In the genomic region with DNA sequence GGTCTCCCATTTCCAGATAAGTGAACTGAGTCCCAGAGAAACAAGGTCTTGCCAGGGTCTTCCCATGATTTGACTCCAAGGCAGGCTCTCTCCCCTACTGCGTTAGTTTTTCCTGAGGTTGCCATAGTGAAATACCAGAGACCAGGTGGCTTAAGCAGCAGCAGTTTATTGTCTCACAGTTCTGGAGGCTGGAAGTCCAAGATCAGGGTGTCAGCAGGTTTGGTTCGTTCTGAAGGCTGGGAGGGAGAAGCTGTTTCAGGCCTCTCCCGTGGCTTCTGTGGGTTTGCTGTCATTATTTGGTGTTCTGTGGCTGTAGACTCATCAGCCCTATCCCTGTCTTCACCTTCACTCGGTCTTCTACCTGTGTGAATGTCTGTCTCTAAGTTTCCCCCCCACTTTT, we compare ENCODE assay signal across 23 cellular contexts.
DNase-seq lines count a peak whose midpoint lies in the region; ATAC-seq and TF ChIP-seq lines count a peak whose summit lies in the region.
"Had no signal": no experiment of that assay in that cellular context is flagged by ENCODE, and none has a peak within 500 bp of the region (broad histone marks: within the 10 kb centered on the region; RNA-seq: fewer than 3 reads in every experiment).

No MANE protein-coding gene starts in this region.

- H3K36me3 ChIP-seq in cardiac muscle cell = no peaks in the 10 kb centered on the region
- no peaks in the 10 kb centered on the region for H3K36me3 ChIP-seq in HEK293 (ENCODE audit: control insufficient read depth in 2 of 2, insufficient read depth in 1 of 2, low read length in 2 of 2)
- peaks cover 1% of the 10 kb centered on the region for H3K36me3 ChIP-seq in fibroblast of lung (ENCODE audit: control insufficient read depth, insufficient read depth, low read length)
- H3K36me3 ChIP-seq in osteoblast (ENCODE audit: insufficient read depth, low read length) = no peaks in the 10 kb centered on the region
- H3K36me3 ChIP-seq: BLaER1 had no signal

- H3K4me1 Mint-ChIP-seq in activated naive CD4-positive, alpha-beta T cell treated with anti-CD3 and anti-CD28 coated beads, Interleukin-2, amount 10 ng/mL, durations not matched to agents 7 days and 5 days = peaks cover 29% of the 10 kb centered on the region

- H3K27ac ChIP-seq in cardiac muscle cell (peak overlapping the region; percentile 61), HEK293 (ENCODE audit: extremely low read depth, low read depth, low read length) (no peak overlapping the region), fibroblast of lung (ENCODE audit: insufficient read depth, low read length) (peak overlapping the region; percentile 73), osteoblast (ENCODE audit: low read depth, low read length) (no peak overlapping the region)
- H3K27ac ChIP-seq: 22Rv1, BLaER1, HL-60 had no signal

- H3K9me3 Mint-ChIP-seq in activated naive CD4-positive, alpha-beta T cell treated with anti-CD3 and anti-CD28 coated beads, Interleukin-2, amount 10 ng/mL, durations not matched to agents 7 days and 5 days = no peaks in the 10 kb centered on the region

- POLR2A ChIA-PET in HEK293 (lab: Yijun Ruan, JAX) = no interaction called here

- DNase-seq in cardiac muscle cell (ENCODE audit: low read depth in 1 of 2, low spot score in 1 of 2) (no peak), Right ventricle myocardium superior (no peak), fibroblast of lung (ENCODE audit: low read depth in 2 of 2) (no peak), osteoblast (ENCODE audit: insufficient read length, low spot score, missing footprints) (peak; percentile 34), GF-D8 (lab: John Stamatoyannopoulos, UW) (no peak)
- DNase-seq in activated naive CD4-positive, alpha-beta T cell treated with anti-CD3 and anti-CD28 coated beads, Interleukin-2, amount 10 ng/mL, durations not matched to agents 7 days and 5 days = no peak
- DNase-seq: ACHN; CD4-positive, CD25-positive, alpha-beta regulatory T cell; DMS153; DND-41; NCI-H1092; NCI-H1417 treated with DMSO at 0.1 percent for 48 hours; NCI-H1694 treated with DMSO at 0.1 percent for 48 hours; NCI-H2081; NCI-H2227 treated with DMSO at 0.1 percent for 48 hours; NCI-H526 treated with DMSO at 0.1 percent for 48 hours; RPMI8226; SHP77 treated with DMSO at 0.1 percent for 48 hours had no signal

- H3K9me3 ChIP-seq in cardiac muscle cell (ENCODE audit: low read depth) (no peaks in the 10 kb centered on the region), HEK293 (ENCODE audit: control insufficient read depth, insufficient read depth, low read depth, low read length) (no peaks in the 10 kb centered on the region), fibroblast of lung (ENCODE audit: control insufficient read depth, insufficient read depth, low read depth, low read length) (no peaks in the 10 kb centered on the region), osteoblast (ENCODE audit: low read depth, low read length) (no peaks in the 10 kb centered on the region)
- H3K9me3 ChIP-seq: BLaER1 had no signal

- H3K36me3 Mint-ChIP-seq in activated naive CD4-positive, alpha-beta T cell treated with anti-CD3 and anti-CD28 coated beads, Interleukin-2, amount 10 ng/mL, durations not matched to agents 7 days and 5 days = peaks cover 35% of the 10 kb centered on the region

- H4K20me1 ChIP-seq in fibroblast of lung (ENCODE audit: control insufficient read depth, extremely low read depth, insufficient read depth, low read length) (no peaks in the 10 kb centered on the region), osteoblast (ENCODE audit: insufficient read depth, low read length) (peaks cover 2% of the 10 kb centered on the region)
- H4K20me1 ChIP-seq: BLaER1 had no signal

- H2AFZ ChIP-seq in fibroblast of lung (ENCODE audit: low read length) (no peak overlapping the region), osteoblast (ENCODE audit: low read length) (no peak overlapping the region)

- no peak overlapping the region for H3K4me3 Mint-ChIP-seq in activated naive CD4-positive, alpha-beta T cell treated with anti-CD3 and anti-CD28 coated beads, Interleukin-2, amount 10 ng/mL, durations not matched to agents 7 days and 5 days
- H3K4me3 Mint-ChIP-seq: CD4-positive, CD25-positive, alpha-beta regulatory T cell had no signal

- no peak overlapping the region for H3K4me3 ChIP-seq in cardiac muscle cell
- no peak overlapping the region for H3K4me3 ChIP-seq in HEK293 (ENCODE audit: low read depth, low read length)
- no peak overlapping the region for H3K4me3 ChIP-seq in fibroblast of lung (replicated peaks in 1 of 4; ENCODE audit: control extremely low read depth in 1 of 4, insufficient read depth in 1 of 4, low read depth in 3 of 4, low read length in 4 of 4)
- no peak overlapping the region for H3K4me3 ChIP-seq in osteoblast (ENCODE audit: insufficient read depth, low read length)
- H3K4me3 ChIP-seq: BLaER1 had no signal

- H3K9ac ChIP-seq in fibroblast of lung (ENCODE audit: insufficient read depth, low read length) = no peak overlapping the region
- H3K9ac ChIP-seq: BLaER1 had no signal

- H3K27me3 ChIP-seq in cardiac muscle cell = no peaks in the 10 kb centered on the region
- no peaks in the 10 kb centered on the region for H3K27me3 ChIP-seq in fibroblast of lung (ENCODE audit: control insufficient read depth, insufficient read depth, low read length)
- no peaks in the 10 kb centered on the region for H3K27me3 ChIP-seq in osteoblast (ENCODE audit: insufficient read depth, low read length)
- H3K27me3 ChIP-seq: BLaER1 had no signal

- H3K79me2 ChIP-seq in fibroblast of lung (ENCODE audit: control insufficient read depth, insufficient read depth, low read length) (peaks cover 8% of the 10 kb centered on the region), osteoblast (ENCODE audit: insufficient read depth, low read length) (no peaks in the 10 kb centered on the region)

- no peak overlapping the region for H3K27ac Mint-ChIP-seq in activated naive CD4-positive, alpha-beta T cell treated with anti-CD3 and anti-CD28 coated beads, Interleukin-2, amount 10 ng/mL, durations not matched to agents 7 days and 5 days

- TF ChIP-seq CTCF in cardiac muscle cell (IDR thresholded peaks at IDR 0.05; ENCODE audit: low read depth, low read length) = no peak
- no peak for TF ChIP-seq CTCF in HEK293 (tag by site-specific recombination; IDR thresholded peaks at IDR 0.05)
- no peak for TF ChIP-seq CTCF in fibroblast of lung (conservative IDR thresholded peaks at IDR 0.05 in 1 of 2, IDR thresholded peaks at IDR 0.05 in 1 of 2; ENCODE audit: low read depth in 1 of 2, low read length in 2 of 2)
- no peak for TF ChIP-seq CTCF in osteoblast (IDR thresholded peaks at IDR 0.05; ENCODE audit: extremely low read depth, low read depth, low read length)

- ATAC-seq in Right ventricle myocardium superior (ENCODE audit: poor library complexity) (no peak), HG02610 (IDR thresholded peaks at IDR 0.05; ENCODE audit: unreplicated experiment) (no peak)

- H3K4me1 ChIP-seq in cardiac muscle cell (ENCODE audit: low read depth) (peaks cover 48% of the 10 kb centered on the region), HEK293 (ENCODE audit: control insufficient read depth, insufficient read depth, low read length) (no peaks in the 10 kb centered on the region; the same call in 1 of the 2 replicates), fibroblast of lung (ENCODE audit: control insufficient read depth, extremely low read depth, insufficient read depth, low read length) (peaks cover 41% of the 10 kb centered on the region), osteoblast (ENCODE audit: insufficient read depth, low read length) (peaks cover 5% of the 10 kb centered on the region)

- H3K4me2 ChIP-seq in fibroblast of lung (ENCODE audit: extremely low read depth, insufficient read depth, low read length) (no peak overlapping the region), osteoblast (ENCODE audit: insufficient read depth, low read length) (no peak overlapping the region)

- intact Hi-C loops in Right ventricle myocardium superior (cut with DNase I) = no loop called here

- H3K27me3 Mint-ChIP-seq in activated naive CD4-positive, alpha-beta T cell treated with anti-CD3 and anti-CD28 coated beads, Interleukin-2, amount 10 ng/mL, durations not matched to agents 7 days and 5 days = no peaks in the 10 kb centered on the region
- H3K27me3 Mint-ChIP-seq: CD4-positive, CD25-positive, alpha-beta regulatory T cell had no signal

- CTCF ChIA-PET in HEK293 (lab: Yijun Ruan, JAX) = no interaction called here
- CTCF ChIA-PET in activated naive CD4-positive, alpha-beta T cell treated with anti-CD3 and anti-CD28 coated beads, Interleukin-2, amount 10 ng/mL, durations not matched to agents 7 days and 5 days (lab: Charles Lee) = no interaction called here

TF ChIP-seq in HEK293, 187 proteins besides CTCF, POLR2A, EP300 and RAD21:
- TF ChIP-seq ZNF548 (tag by site-specific recombination; IDR thresholded peaks at IDR 0.05) (peak; percentile 95), ZNF169 (tag by site-specific recombination; IDR thresholded peaks at IDR 0.05) (no peak), ZNF514 (tag by site-specific recombination; IDR thresholded peaks at IDR 0.05) (no peak), ZNF157 (tag by site-specific recombination; IDR thresholded peaks at IDR 0.05) (no peak)
- TF ChIP-seq, protein P1, sequence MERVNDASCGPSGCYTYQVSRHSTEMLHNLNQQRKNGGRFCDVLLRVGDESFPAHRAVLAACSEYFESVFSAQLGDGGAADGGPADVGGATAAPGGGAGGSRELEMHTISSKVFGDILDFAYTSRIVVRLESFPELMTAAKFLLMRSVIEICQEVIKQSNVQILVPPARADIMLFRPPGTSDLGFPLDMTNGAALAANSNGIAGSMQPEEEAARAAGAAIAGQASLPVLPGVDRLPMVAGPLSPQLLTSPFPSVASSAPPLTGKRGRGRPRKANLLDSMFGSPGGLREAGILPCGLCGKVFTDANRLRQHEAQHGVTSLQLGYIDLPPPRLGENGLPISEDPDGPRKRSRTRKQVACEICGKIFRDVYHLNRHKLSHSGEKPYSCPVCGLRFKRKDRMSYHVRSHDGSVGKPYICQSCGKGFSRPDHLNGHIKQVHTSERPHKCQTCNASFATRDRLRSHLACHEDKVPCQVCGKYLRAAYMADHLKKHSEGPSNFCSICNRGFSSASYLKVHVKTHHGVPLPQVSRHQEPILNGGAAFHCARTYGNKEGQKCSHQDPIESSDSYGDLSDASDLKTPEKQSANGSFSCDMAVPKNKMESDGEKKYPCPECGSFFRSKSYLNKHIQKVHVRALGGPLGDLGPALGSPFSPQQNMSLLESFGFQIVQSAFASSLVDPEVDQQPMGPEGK (tag by site-specific recombination; IDR thresholded peaks at IDR 0.05) = no peak

Comparison
In these comparisons a context has a peak if more than half of its experiments do, and no peak if none do; other contexts are left out.
1. H3K27ac ChIP-seq: peak in cardiac muscle cell (single experiment) and fibroblast of lung (single experiment); none in HEK293 (single experiment) and osteoblast (single experiment).